Comparison of ENCODE assay signal across 23 cellular contexts in the genomic region with DNA sequence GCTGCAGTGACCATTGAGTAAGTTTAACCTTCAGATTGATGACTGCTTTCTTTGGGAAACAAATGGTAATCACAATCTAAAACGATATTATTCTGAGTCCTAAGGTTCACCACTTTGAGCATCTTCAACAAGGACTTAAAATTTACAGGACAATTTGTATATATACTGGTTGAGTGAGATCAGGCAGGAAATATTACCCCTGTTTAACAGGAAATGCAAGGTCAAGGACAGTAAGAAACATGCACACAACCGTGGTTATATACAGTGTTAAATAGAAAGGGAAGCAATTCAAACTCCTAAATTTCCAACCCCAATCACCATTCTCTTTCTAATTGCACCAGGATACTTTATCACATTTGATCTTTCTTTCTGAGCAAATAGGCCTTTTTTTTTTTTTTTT.
DNase-seq lines count a peak whose midpoint lies in the region; ATAC-seq, FAIRE-seq and TF ChIP-seq lines count a peak whose summit lies in the region.
"Had no signal": no experiment of that assay in that cellular context is flagged by ENCODE, and none has a peak within 500 bp of the region (broad histone marks: within the 10 kb centered on the region; RNA-seq: fewer than 3 reads in every experiment).

No MANE protein-coding gene starts in this region.

- intact Hi-C loops in CD4-positive, alpha-beta T cell (cut with DNase I, micrococcal nuclease): no loop called here
- intact Hi-C loops in cardiac septum (cut with DNase I): no loop called here

- no peaks in the 10 kb centered on the region for H3K9me3 ChIP-seq in T-helper 17 cell (ENCODE audit: control insufficient read depth, low read length, poor library complexity, severe bottlenecking)
- H3K9me3 ChIP-seq in CD4-positive, alpha-beta T cell (ENCODE audit: control insufficient read depth, low read length): no peaks in the 10 kb centered on the region
- H3K9me3 ChIP-seq: right atrium auricular region, upper lobe of right lung had no signal

- no peak for TF ChIP-seq POLR2A in H54 (IDR thresholded peaks at IDR 0.05; ENCODE audit: low read depth, low read length)

- no peaks in the 10 kb centered on the region for H3K27me3 Mint-ChIP-seq in T-helper 17 cell
- no peaks in the 10 kb centered on the region for H3K27me3 Mint-ChIP-seq in immature natural killer cell (ENCODE audit: low read depth in 3 of 3)
- H3K27me3 Mint-ChIP-seq in CD4-positive, alpha-beta T cell: no peaks in the 10 kb centered on the region
- H3K27me3 Mint-ChIP-seq: activated naive CD4-positive, alpha-beta T cell treated with anti-CD3 and anti-CD28 coated beads, Interleukin-2, amount 10 ng/mL, durations not matched to agents 7 days and 5 days had no signal

- H3K9me3 Mint-ChIP-seq in immature natural killer cell: no peaks in the 10 kb centered on the region
- no peaks in the 10 kb centered on the region for H3K9me3 Mint-ChIP-seq in CD4-positive, alpha-beta T cell
- H3K9me3 Mint-ChIP-seq: activated naive CD4-positive, alpha-beta T cell treated with anti-CD3 and anti-CD28 coated beads, Interleukin-2, amount 10 ng/mL, durations not matched to agents 7 days and 5 days; neural progenitor cell; T-helper 2 cell treated with Interferon-gamma antibody and Interleukin-4, amounts not matched to agents 5 μg/mL and 100 μg/mL, for 36 hours had no signal

- ATAC-seq in T-helper 17 cell (no peak), GM21825 (IDR thresholded peaks at IDR 0.05; ENCODE audit: unreplicated experiment) (no peak)
- ATAC-seq in CD4-positive, alpha-beta T cell (ENCODE audit: poor library complexity): no peak
- ATAC-seq: upper lobe of right lung had no signal

- DNase-seq in DMS53 (lab: John Stamatoyannopoulos, UW) (peak; percentile 50), H54 (ENCODE audit: insufficient read length, low spot score) (no peak), T-helper 17 cell (no peak), immature natural killer cell (no peak), cardiac septum (ENCODE audit: low spot score) (no peak)
- no peak for DNase-seq in CD4-positive, alpha-beta T cell
- DNase-seq: activated CD4-positive, alpha-beta T cell treated with anti-CD3 and anti-CD28 coated beads for 4 hours; activated naive CD4-positive, alpha-beta T cell treated with anti-CD3 and anti-CD28 coated beads, Interleukin-2, amount 10 ng/mL, durations not matched to agents 7 days and 5 days; amygdala; effector memory CD4-positive, alpha-beta T cell; GDM1; H7; KG1; mammary epithelial cell; NCI-H146; OCI-M1; upper lobe of right lung had no signal

- CTCF ChIA-PET in CD4-positive, alpha-beta T cell (lab: Charles Lee): interaction anchor here (0.6 kb wide), 1 partner anchor 72 kb away, joined by 3 read pairs; no protein-coding TSS in a partner anchor

- H3K36me3 Mint-ChIP-seq in T-helper 17 cell (ENCODE audit: low read depth) (peaks cover 6% of the 10 kb centered on the region), immature natural killer cell (peaks cover 6 to 18% (median 6%) of the 10 kb centered on the region in 3 donors)
- H3K36me3 Mint-ChIP-seq in CD4-positive, alpha-beta T cell (ENCODE audit: low read depth): peaks cover 50% of the 10 kb centered on the region
- H3K36me3 Mint-ChIP-seq: neural progenitor cell had no signal

- peak overlapping the region; percentile 24 for H3K27ac Mint-ChIP-seq in T-helper 17 cell
- H3K27ac Mint-ChIP-seq in immature natural killer cell: peak overlapping the region in 4 of 6 donors; percentile 64 to 86 (median 74)
- no peak overlapping the region for H3K27ac Mint-ChIP-seq in CD4-positive, alpha-beta T cell
- H3K27ac Mint-ChIP-seq: activated naive CD4-positive, alpha-beta T cell treated with anti-CD3 and anti-CD28 coated beads, Interleukin-2, amount 10 ng/mL, durations not matched to agents 7 days and 5 days; neural progenitor cell; T-helper 2 cell treated with Interferon-gamma antibody and Interleukin-4, amounts not matched to agents 5 μg/mL and 100 μg/mL, for 36 hours had no signal

- H3K4me3 Mint-ChIP-seq in T-helper 17 cell (no peak overlapping the region), immature natural killer cell (peak overlapping the region in 2 of 5 donors; percentile 44)
- no peak overlapping the region for H3K4me3 Mint-ChIP-seq in CD4-positive, alpha-beta T cell
- H3K4me3 Mint-ChIP-seq: activated naive CD4-positive, alpha-beta T cell treated with anti-CD3 and anti-CD28 coated beads, Interleukin-2, amount 10 ng/mL, durations not matched to agents 7 days and 5 days; neural progenitor cell; T-helper 2 cell treated with Interferon-gamma antibody and Interleukin-4, amounts not matched to agents 5 μg/mL and 100 μg/mL, for 36 hours had no signal

- POLR2A ChIA-PET in CD4-positive, alpha-beta T cell (lab: Charles Lee): no interaction called here

- H3K27me3 ChIP-seq in CD4-positive, alpha-beta T cell (ENCODE audit: control insufficient read depth, insufficient read depth, low read length): no peaks in the 10 kb centered on the region
- H3K27me3 ChIP-seq: neural progenitor cell, right atrium auricular region, upper lobe of right lung had no signal

- peaks cover 10% of the 10 kb centered on the region for H3K4me1 Mint-ChIP-seq in T-helper 17 cell
- H3K4me1 Mint-ChIP-seq in immature natural killer cell: peaks cover 18 to 21% of the 10 kb centered on the region in 2 donors
- H3K4me1 Mint-ChIP-seq in CD4-positive, alpha-beta T cell (ENCODE audit: low read depth): peaks cover 13% of the 10 kb centered on the region
- H3K4me1 Mint-ChIP-seq: neural progenitor cell had no signal

- H3K27ac ChIP-seq in CD4-positive, alpha-beta T cell (ENCODE audit: low read depth, low read length): no peak overlapping the region
- H3K27ac ChIP-seq: neural progenitor cell, right atrium auricular region, upper lobe of right lung had no signal

- TF ChIP-seq CTCF in CD4-positive, alpha-beta T cell (IDR thresholded peaks at IDR 0.05): no peak

- peak; percentile 65 for FAIRE-seq in H54 (lab: Jason Lieb, UNC)
- FAIRE-seq: colon, frontal cortex had no signal
